Comparison of ENCODE assay signal across 17 cellular contexts in genomic region chr3:129619726-129620162, GRCh38. TPM values are rescaled to one million over a fixed set of nuclear protein-coding genes. Genes with fewer than 3 reads are reported as not detected.
A peak's percentile ranks its signal among the peaks of the same experiment; 100 is the strongest.
DNase-seq lines count a peak whose midpoint lies in the region; ATAC-seq and TF ChIP-seq lines count a peak whose summit lies in the region.
"Had no signal": no experiment of that assay in that cellular context is flagged by ENCODE, and none has a peak within 500 bp of the region (broad histone marks: within the 10 kb centered on the region; RNA-seq: fewer than 3 reads in every experiment).

No MANE protein-coding gene starts in this region.

- peak overlapping the region; percentile 53 for H3K18ac ChIP-seq in neuronal stem cell (ENCODE audit: low read length)

- TF ChIP-seq CTCF in left ventricle myocardium inferior (IDR thresholded peaks at IDR 0.05; ENCODE audit: borderline replicate concordance) = no peak
- no peak for TF ChIP-seq CTCF in endothelial cell (IDR thresholded peaks at IDR 0.05; ENCODE audit: unreplicated experiment)

- H3K27me3 ChIP-seq in left ventricle myocardium inferior (ENCODE audit: low read depth) (no peaks in the 10 kb centered on the region), neuronal stem cell (ENCODE audit: control insufficient read depth in 3 of 3, insufficient read depth in 3 of 3, low read depth in 1 of 3, low read length in 3 of 3) (no peaks in the 10 kb centered on the region)
- H3K27me3 ChIP-seq: dorsolateral prefrontal cortex had no signal

- H2AFZ ChIP-seq in neuronal stem cell (ENCODE audit: low read length) = no peak overlapping the region

- peaks cover 100% of the 10 kb centered on the region for H3K4me1 ChIP-seq in left ventricle myocardium inferior
- H3K4me1 ChIP-seq in neuronal stem cell (ENCODE audit: control insufficient read depth in 2 of 2, insufficient read depth in 1 of 2, low read depth in 1 of 2, low read length in 2 of 2) = peaks cover 8 to 12% of the 10 kb centered on the region in 2 donors

- H3K27me3 Mint-ChIP-seq in endothelial cell (ENCODE audit: unreplicated experiment) = peaks cover 16% of the 10 kb centered on the region

- intact Hi-C loops in left ventricle myocardium inferior (cut with micrococcal nuclease) (no loop called here), left cardiac atrium (cut with DNase I) (no loop called here)

- ATAC-seq in left cardiac atrium (no peak), GM18868 (IDR thresholded peaks at IDR 0.05; ENCODE audit: unreplicated experiment) (no peak), SK-N-SH treated with all-trans-retinoic acid at 6 μM for 48 hours (no peak)
- ATAC-seq: naive thymus-derived CD8-positive, alpha-beta T cell had no signal

- no peak overlapping the region for H2BK120ac ChIP-seq in neuronal stem cell (ENCODE audit: low read depth, low read length)

- H4K8ac ChIP-seq in neuronal stem cell (ENCODE audit: low read depth, low read length) = no peak overlapping the region

- H2AK5ac ChIP-seq in neuronal stem cell (ENCODE audit: low read depth, low read length) = peak overlapping the region; percentile 4

- no peak overlapping the region for H3K4ac ChIP-seq in neuronal stem cell (ENCODE audit: low read length)

- H3K14ac ChIP-seq in neuronal stem cell (ENCODE audit: low read length) = peak overlapping the region; percentile 75

- H3K4me3 ChIP-seq in left ventricle myocardium inferior = no peak overlapping the region
- H3K4me3 ChIP-seq in neuronal stem cell (ENCODE audit: low read length in 2 of 2) = no peak overlapping the region
- H3K4me3 ChIP-seq: dorsolateral prefrontal cortex had no signal

- H3K36me3 Mint-ChIP-seq in endothelial cell (ENCODE audit: low read depth, unreplicated experiment) = peaks cover 4% of the 10 kb centered on the region
- H3K36me3 Mint-ChIP-seq: activated naive CD4-positive, alpha-beta T cell treated with anti-CD3 and anti-CD28 coated beads, Interleukin-2, amount 10 ng/mL, durations not matched to agents 7 days and 5 days; brain; naive thymus-derived CD8-positive, alpha-beta T cell had no signal

- H3K4me1 Mint-ChIP-seq in endothelial cell (ENCODE audit: unreplicated experiment) = peaks cover 64% of the 10 kb centered on the region

- H2BK12ac ChIP-seq in neuronal stem cell (ENCODE audit: low read length) = no peak overlapping the region

- H3K27ac Mint-ChIP-seq in endothelial cell (ENCODE audit: unreplicated experiment) = peak overlapping the region; percentile 52
- H3K27ac Mint-ChIP-seq: activated naive CD4-positive, alpha-beta T cell treated with anti-CD3 and anti-CD28 coated beads, Interleukin-2, amount 10 ng/mL, durations not matched to agents 7 days and 5 days; brain; H9 had no signal

- no peak overlapping the region for H3K23ac ChIP-seq in neuronal stem cell (ENCODE audit: low read depth, low read length, poor library complexity)

- H3K79me1 ChIP-seq in neuronal stem cell (ENCODE audit: low read depth, low read length) = peaks cover 2% of the 10 kb centered on the region

- no peak overlapping the region for H3K4me3 Mint-ChIP-seq in endothelial cell (ENCODE audit: unreplicated experiment)
- H3K4me3 Mint-ChIP-seq: activated naive CD4-positive, alpha-beta T cell treated with anti-CD3 and anti-CD28 coated beads, Interleukin-2, amount 10 ng/mL, durations not matched to agents 7 days and 5 days; brain; H9; naive thymus-derived CD8-positive, alpha-beta T cell had no signal

- H3K27ac ChIP-seq in left ventricle myocardium inferior (replicated peaks) = peak overlapping the region; percentile 99
- H3K27ac ChIP-seq in neuronal stem cell (replicated peaks; ENCODE audit: low read length) = no peak overlapping the region

- H2BK15ac ChIP-seq in neuronal stem cell (ENCODE audit: low read length) = no peak overlapping the region

- no peaks in the 10 kb centered on the region for H3K9me3 ChIP-seq in left ventricle myocardium inferior (replicated peaks)
- no peaks in the 10 kb centered on the region for H3K9me3 ChIP-seq in neuronal stem cell (replicated peaks in 1 of 2; ENCODE audit: control insufficient read depth in 2 of 2, insufficient read depth in 1 of 2, low read depth in 1 of 2, low read length in 2 of 2)

- H3K9me3 Mint-ChIP-seq in endothelial cell (ENCODE audit: unreplicated experiment) = no peaks in the 10 kb centered on the region
- H3K9me3 Mint-ChIP-seq: activated naive CD4-positive, alpha-beta T cell treated with anti-CD3 and anti-CD28 coated beads, Interleukin-2, amount 10 ng/mL, durations not matched to agents 7 days and 5 days; H9; naive thymus-derived CD8-positive, alpha-beta T cell had no signal

- H2BK5ac ChIP-seq in neuronal stem cell (ENCODE audit: low read length) = no peak overlapping the region

- peak overlapping the region; percentile 12 for H3K9ac ChIP-seq in neuronal stem cell (ENCODE audit: low read depth, low read length, poor library complexity)

- H4K91ac ChIP-seq in neuronal stem cell (ENCODE audit: low read depth, low read length, poor library complexity) = no peak overlapping the region

- H3K36me3 ChIP-seq in left ventricle myocardium inferior (no peaks in the 10 kb centered on the region), neuronal stem cell (replicated peaks in 1 of 2; ENCODE audit: control insufficient read depth in 2 of 2, insufficient read depth in 2 of 2, low read length in 2 of 2) (no peaks in the 10 kb centered on the region)

- no peak overlapping the region for H3K4me2 ChIP-seq in neuronal stem cell (ENCODE audit: insufficient read depth, low read length, poor library complexity, severe bottlenecking)

- no CpG with 5 or more reads among the region's 6 CpGs for WGBS in neuronal stem cell (ENCODE audit: extremely low coverage in 2 of 2, insufficient read length in 2 of 2, insufficient replicate concordance in 1 of 2), 2 donors

- DNase-seq in left ventricle myocardium inferior = peak; percentile 22
- DNase-seq in left cardiac atrium = no peak
- no peak for DNase-seq in endothelial cell (ENCODE audit: low spot score)
- DNase-seq in neuronal stem cell (ENCODE audit: low spot score) = no peak
- DNase-seq in GM19238 (ENCODE audit: insufficient read length, low spot score) = no peak
- DNase-seq in OCI-M2 (lab: John Stamatoyannopoulos, UW; ENCODE audit: unreplicated experiment) = no peak
- DNase-seq: activated CD8-positive, alpha-beta memory T cell treated with anti-CD3 and anti-CD28 coated beads, Interleukin-2, amount 50 U/mL, for 48 hours; activated naive CD4-positive, alpha-beta T cell treated with anti-CD3 and anti-CD28 coated beads, Interleukin-2, amount 10 ng/mL, durations not matched to agents 7 days and 5 days; COR-L47; H9; NCI-H1930; NCI-H524 treated with DMSO at 0.1 percent for 48 hours had no signal

TF ChIP-seq in SK-N-SH treated with all-trans-retinoic acid at 6 μM for 48 hours, 23 proteins besides CTCF, POLR2A, EP300 and RAD21:
- TF ChIP-seq PPARA (CRISPR knock-in tag; IDR thresholded peaks at IDR 0.05; ENCODE audit: borderline replicate concordance) = no peak

RNA-seq across cellular contexts. Expression of gene PLXND1, which starts 13.3 kb away (rescaled TPM):
- total RNA-seq in left ventricle myocardium inferior (45.5 TPM), left cardiac atrium (100 to 1,000 TPM; 106 to 112 TPM), endothelial cell (ENCODE audit: unreplicated experiment) (1,753 TPM)
- 43.7 TPM for polyA plus RNA-seq in neuronal stem cell (2013, experiment 1 of 2)
- 41.8 TPM for polyA plus RNA-seq in neuronal stem cell (2013, experiment 2 of 2)

Comparison
In these comparisons a context has a peak if more than half of its experiments do, and no peak if none do; other contexts are left out.
1. RNA of gene PLXND1, which starts 13.3 kb away (total RNA-seq): 1,753 TPM in endothelial cell (single experiment); 106 to 112 TPM in left cardiac atrium and 45.5 TPM in left ventricle myocardium inferior (single experiment); every median in the first group is over 10 times any median in the second.